In the genomic region with DNA sequence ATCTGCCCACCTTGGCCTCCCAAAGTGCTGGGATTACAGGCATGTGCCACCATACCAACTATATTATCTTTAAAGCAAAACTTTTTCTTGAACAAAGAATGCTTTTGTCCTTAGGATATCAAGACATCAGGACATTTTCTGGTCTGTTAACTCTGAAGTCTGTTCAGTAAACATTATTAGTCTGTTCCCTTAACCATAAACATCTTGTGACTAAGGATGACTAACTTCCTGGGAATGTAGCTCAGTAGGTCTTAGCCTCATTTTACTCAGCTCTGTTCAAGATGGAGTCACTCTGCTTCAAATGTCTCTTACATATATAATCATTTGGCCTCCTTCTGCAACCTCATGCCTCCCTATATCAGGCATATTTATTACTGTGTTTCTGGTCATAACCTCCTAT, we compare ENCODE assay signal across 11 cellular contexts.
DNase-seq lines count a peak whose midpoint lies in the region; ATAC-seq, FAIRE-seq and TF ChIP-seq lines count a peak whose summit lies in the region.
"Had no signal": no experiment of that assay in that cellular context is flagged by ENCODE, and none has a peak within 500 bp of the region (broad histone marks: within the 10 kb centered on the region; RNA-seq: fewer than 3 reads in every experiment).

No MANE protein-coding gene starts in this region.

- H4K8ac ChIP-seq in trophoblast cell (ENCODE audit: low read depth, low read length) = no peak overlapping the region

- no peak overlapping the region for H3K23ac ChIP-seq in trophoblast cell (ENCODE audit: low read length)

- no peak overlapping the region for H2BK120ac ChIP-seq in trophoblast cell (ENCODE audit: insufficient read depth, low read length, poor library complexity)

- H3K4me3 ChIP-seq in trophoblast cell (ENCODE audit: low read depth, low read length) = no peak overlapping the region
- H3K4me3 ChIP-seq in transverse colon = no peak overlapping the region

- H3K4me2 ChIP-seq in trophoblast cell (ENCODE audit: low read length) = no peak overlapping the region

- H2BK12ac ChIP-seq in trophoblast cell (ENCODE audit: low read length) = no peak overlapping the region

- H3K14ac ChIP-seq in trophoblast cell (ENCODE audit: low read length) = no peak overlapping the region

- in situ Hi-C loops in transverse colon (cut with MboI; ENCODE audit: low pct_ligation_motif_present in 1 of 4, low pct_unique_long_range_greater_than_20kb in 1 of 4, low sequenced_read_pairs in 3 of 4) = no loop called here

- no peaks in the 10 kb centered on the region for H3K79me2 ChIP-seq in trophoblast cell (ENCODE audit: control insufficient read depth, insufficient read depth, low read length, poor library complexity)

- H3K36me3 ChIP-seq in trophoblast cell (ENCODE audit: control insufficient read depth in 1 of 2, insufficient read depth in 2 of 2, low read length in 2 of 2) (peaks cover 0 to 2% of the 10 kb centered on the region in 2 experiments), transverse colon (no peaks in the 10 kb centered on the region)

- ATAC-seq in left ventricle myocardium superior = no peak
- ATAC-seq: CD8-positive, alpha-beta T cell; left cardiac atrium had no signal

- no peak overlapping the region for H2AFZ ChIP-seq in trophoblast cell (ENCODE audit: insufficient read depth, low read length, poor library complexity)

- H3K4ac ChIP-seq in trophoblast cell (ENCODE audit: low read depth, low read length) = no peak overlapping the region

- intact Hi-C loops in left ventricle myocardium superior (cut with micrococcal nuclease) (no loop called here), transverse colon (cut with DNase I; ENCODE audit: low total_unique reads) (no loop called here)

- TF ChIP-seq CTCF in transverse colon (IDR thresholded peaks at IDR 0.05) = no peak

- H3K79me1 ChIP-seq in trophoblast cell (ENCODE audit: low read length) = no peaks in the 10 kb centered on the region

- H3K27ac ChIP-seq in trophoblast cell (ENCODE audit: low read depth, low read length) (peak overlapping the region; percentile 53), transverse colon (no peak overlapping the region)

- peak; percentile 97 for FAIRE-seq in RCC 7860 (lab: Jason Lieb, UNC)

- no peak overlapping the region for H3K18ac ChIP-seq in trophoblast cell (ENCODE audit: low read length)

- no peak overlapping the region for H4K12ac ChIP-seq in trophoblast cell (ENCODE audit: low read depth, low read length)

- TF ChIP-seq EP300 in transverse colon (IDR thresholded peaks at IDR 0.05; ENCODE audit: low read depth) = no peak

- H2BK5ac ChIP-seq in trophoblast cell (ENCODE audit: low read depth, low read length, poor library complexity) = no peak overlapping the region

- no peak overlapping the region for H3K9ac ChIP-seq in trophoblast cell (ENCODE audit: low read length)

- no peak overlapping the region for H2AK5ac ChIP-seq in trophoblast cell (ENCODE audit: low read length)

- DNase-seq in ELR (ENCODE audit: low read depth) = peak; percentile 79
- DNase-seq in RCC 7860 (ENCODE audit: low spot score) = peak; percentile 89
- DNase-seq in fibroblast of gingiva (ENCODE audit: low read depth) = peak; percentile 8
- DNase-seq in trophoblast cell = peak in 1 of 2 donors; percentile 37
- DNase-seq in NCI-H82 treated with DMSO at 0.1 percent for 48 hours (lab: John Stamatoyannopoulos, UW; ENCODE audit: unreplicated experiment) = no peak
- no peak for DNase-seq in left ventricle myocardium superior
- no peak for DNase-seq in activated CD4-positive, alpha-beta T cell treated with anti-CD3 and anti-CD28 coated beads, Interleukin-2, amount 50 U/mL, for 4 hours
- DNase-seq in transverse colon = no peak
- DNase-seq: CD8-positive, alpha-beta T cell; left cardiac atrium; posterior cingulate gyrus had no signal

- H3K4me1 ChIP-seq in trophoblast cell (ENCODE audit: control insufficient read depth in 1 of 2, insufficient read depth in 2 of 2, low read length in 2 of 2) = peaks cover 0 to 2% of the 10 kb centered on the region in 2 experiments
- H3K4me1 ChIP-seq in transverse colon = no peaks in the 10 kb centered on the region

- peaks cover 3% of the 10 kb centered on the region for H3K9me3 ChIP-seq in trophoblast cell (ENCODE audit: insufficient read depth, low read depth, low read length)
- H3K9me3 ChIP-seq in transverse colon = no peaks in the 10 kb centered on the region

- H3K27me3 ChIP-seq in trophoblast cell (ENCODE audit: insufficient read depth, low read length) = no peaks in the 10 kb centered on the region
- H3K27me3 ChIP-seq in transverse colon = no peaks in the 10 kb centered on the region

- H4K91ac ChIP-seq in trophoblast cell (ENCODE audit: low read depth, low read length) = peak overlapping the region; percentile 68

- TF ChIP-seq POLR2A in transverse colon (IDR thresholded peaks at IDR 0.05) = no peak

Comparison
In these comparisons a context has a peak if more than half of its experiments do, and no peak if none do; other contexts are left out.
1. DNase-seq: peak in ELR (single experiment), RCC 7860 (single experiment) and fibroblast of gingiva (single experiment); none in NCI-H82 treated with DMSO at 0.1 percent for 48 hours (single experiment), left ventricle myocardium superior (single experiment), activated CD4-positive, alpha-beta T cell treated with anti-CD3 and anti-CD28 coated beads, Interleukin-2, amount 50 U/mL, for 4 hours (0 of 2) and transverse colon (single experiment).